22 cellular contexts compared by ENCODE assay signal in genomic region chr20:35199696-35200095, GRCh38. TPM values are rescaled to one million over a fixed set of nuclear protein-coding genes. Genes with fewer than 3 reads are reported as not detected.
DNase-seq lines count a peak whose midpoint lies in the region; ATAC-seq, FAIRE-seq and TF ChIP-seq lines count a peak whose summit lies in the region.
"Had no signal": no experiment of that assay in that cellular context is flagged by ENCODE, and none has a peak within 500 bp of the region (broad histone marks: within the 10 kb centered on the region; RNA-seq: fewer than 3 reads in every experiment).

No MANE protein-coding gene starts in this region.

- H3K4me3 ChIP-seq in epithelial cell of esophagus (ENCODE audit: low read length): no peak overlapping the region
- H3K4me3 ChIP-seq in HepG2 (replicated peaks in 1 of 3; ENCODE audit: insufficient read depth in 1 of 3, low read depth in 2 of 3, low read length in 3 of 3): no peak overlapping the region
- no peak overlapping the region for H3K4me3 ChIP-seq in H7 (ENCODE audit: insufficient read depth, low read depth, low read length)
- H3K4me3 ChIP-seq: esophagus squamous epithelium, GM23338, lung, thyroid gland had no signal

- H2AFZ ChIP-seq in HepG2 (ENCODE audit: low read length): no peak overlapping the region
- H2AFZ ChIP-seq: GM23338 had no signal

- POLR2A ChIA-PET in HepG2 (lab: Yijun Ruan, JAX): no interaction called here

- no peak for TF ChIP-seq RAD21 in HepG2 (CRISPR knock-in tag; IDR thresholded peaks at IDR 0.05)

- H3K27me3 ChIP-seq in HepG2 (ENCODE audit: control insufficient read depth in 1 of 2, insufficient read depth in 2 of 2, low read length in 2 of 2) (no peaks in the 10 kb centered on the region), H7 (ENCODE audit: control insufficient read depth, insufficient read depth, low read length) (no peaks in the 10 kb centered on the region)
- H3K27me3 ChIP-seq: esophagus squamous epithelium, thyroid gland had no signal

- ATAC-seq in HepG2 (no peak), GM21737 (IDR thresholded peaks at IDR 0.05; ENCODE audit: unreplicated experiment) (no peak)
- ATAC-seq: GM23338 had no signal

- no peak for TF ChIP-seq CTCF in epithelial cell of esophagus (IDR thresholded peaks at IDR 0.05; ENCODE audit: insufficient read depth, low read depth, low read length, missing control alignments)
- no peak for TF ChIP-seq CTCF in HepG2 (CRISPR knock-in tag; IDR thresholded peaks at IDR 0.05)

- TF ChIP-seq EP300 in HepG2 (IDR thresholded peaks at IDR 0.05; ENCODE audit: low read depth in 2 of 2, low read length in 2 of 2) (no peak), HepG2 (CRISPR knock-in tag; IDR thresholded peaks at IDR 0.05; ENCODE audit: borderline replicate concordance) (no peak)

- DNase-seq in DMS53 treated with DMSO at 0.1 percent for 48 hours (lab: John Stamatoyannopoulos, UW; ENCODE audit: unreplicated experiment) (peak; percentile 16), RCC 7860 (ENCODE audit: low spot score) (peak; percentile 56), epithelial cell of esophagus (ENCODE audit: low read depth) (peak; percentile 71), HepG2 (ENCODE audit: low spot score) (no peak), H7 (no peak), NCI-H1436 (lab: John Stamatoyannopoulos, UW) (no peak)
- no peak for DNase-seq in activated CD4-positive, CD25-positive, alpha-beta regulatory T cell treated with anti-CD3 and anti-CD28 coated beads, Interleukin-2, amount 50 U/mL, for 72 hours
- DNase-seq: activated CD4-positive, alpha-beta T cell treated with anti-CD3 and anti-CD28 coated beads, Interleukin-2, amount 10 ng/mL, durations not matched to agents 7 days and 5 days; activated effector memory CD4-positive, alpha-beta T cell treated with anti-CD3 and anti-CD28 coated beads, Interleukin-2, amount 50 U/mL, for 16 hours; CD4-positive, alpha-beta memory T cell; DMS79 treated with DMSO at 0.1 percent for 48 hours; esophagus squamous epithelium; naive B cell; NCI-H187 treated with DMSO at 0.1 percent for 48 hours; NCI-H345; right cardiac atrium; stimulated activated naive CD4-positive, alpha-beta T cell; thyroid gland had no signal

- no peaks in the 10 kb centered on the region for H3K36me3 ChIP-seq in HepG2 (replicated peaks in 1 of 2; ENCODE audit: control insufficient read depth in 1 of 2, insufficient read depth in 2 of 2, low read length in 2 of 2)
- H3K36me3 ChIP-seq in H7 (replicated peaks; ENCODE audit: control insufficient read depth, insufficient read depth, low read length): no peaks in the 10 kb centered on the region

- no peak overlapping the region for H3K27ac ChIP-seq in HepG2 (ENCODE audit: extremely low read length, insufficient read depth, low read length)
- H3K27ac ChIP-seq: esophagus squamous epithelium, thyroid gland had no signal

- intact Hi-C loops in HepG2 (cut with micrococcal nuclease; ENCODE audit: unreplicated experiment): loop anchor here (10.0 kb wide), 1 partner anchor 365 kb away; no protein-coding TSS in a partner anchor

- no peak overlapping the region for H3K4me2 ChIP-seq in HepG2 (ENCODE audit: low read depth, low read length)
- H3K4me2 ChIP-seq: GM23338 had no signal

- H3K4me1 ChIP-seq in HepG2 (ENCODE audit: insufficient read depth, low read length): no peaks in the 10 kb centered on the region
- H3K4me1 ChIP-seq: thyroid gland had no signal

- no peak overlapping the region for H3K9ac ChIP-seq in HepG2 (ENCODE audit: insufficient read depth, low read depth, low read length)

- H3K79me2 ChIP-seq in HepG2 (ENCODE audit: insufficient read depth, low read length): no peaks in the 10 kb centered on the region

- TF ChIP-seq POLR2A in HepG2 (IDR thresholded peaks at IDR 0.05; ENCODE audit: insufficient read depth in 1 of 2, low read depth in 2 of 2, low read length in 2 of 2): no peak

- no TSS peak for BruUV-seq in HepG2 (replicated peaks; lab: Mats Ljungman, UMichigan)

- in situ Hi-C loops in HepG2 (cut with HindIII; ENCODE audit: extremely low pct_ligation_motif_present, low pct_unique_long_range_greater_than_20kb): no loop called here

- H3K9me3 ChIP-seq in HepG2 (ENCODE audit: low read length): peaks cover 24% of the 10 kb centered on the region
- H3K9me3 ChIP-seq: thyroid gland had no signal

- FAIRE-seq in RCC 7860 (lab: Jason Lieb, UNC) (peak; percentile 75), HepG2 (lab: Jason Lieb, UNC) (no peak)
- FAIRE-seq: islet of Langerhans had no signal

- H4K20me1 ChIP-seq in HepG2 (ENCODE audit: insufficient read depth, low read length): no peaks in the 10 kb centered on the region

- CTCF ChIA-PET in HepG2 (lab: Yijun Ruan, JAX; ENCODE audit: low intra/inter-chr PET ratio, low total read pairs): no interaction called here

RNA-seq across cellular contexts. Expression of gene MMP24, which starts 26.8 kb away (rescaled TPM):
- 0.28 and 0.35 TPM in 2 replicates for total RNA-seq in HepG2 (2016; rRNA removed; fragmentation: Illumina TruSeq; extraction: Trizol)
- total RNA-seq in HepG2 (2016; cell fraction: cytosol; rRNA removed; fragmentation: Illumina TruSeq; extraction: Trizol; ENCODE audit: low read depth): 0.10 and 0.18 TPM in 2 replicates
- total RNA-seq in HepG2 (2016; cell fraction: insoluble cytoplasmic fraction; rRNA removed; fragmentation: Illumina TruSeq; extraction: Trizol): 0.22 and 0.30 TPM in 2 replicates
- total RNA-seq in HepG2 (2016; cell fraction: membrane; rRNA removed; fragmentation: Illumina TruSeq; extraction: Trizol): 0.31 and 0.43 TPM in 2 replicates
- total RNA-seq in HepG2 (2016; cell fraction: nucleus; rRNA removed; fragmentation: Illumina TruSeq; extraction: Trizol): 0.12 and 0.16 TPM in 2 replicates
- polyA plus RNA-seq in HepG2 (2011; rRNA removed): 0.29 and 0.43 TPM in 2 replicates
- polyA plus RNA-seq in HepG2 (2011; cell fraction: cytosol; rRNA removed): 0.38 and 0.40 TPM in 2 replicates
- 0.56 and 0.59 TPM in 2 replicates for polyA plus RNA-seq in HepG2 (2011; cell fraction: nucleus; rRNA removed)
- 0.32 and 0.33 TPM in 2 replicates for polyA plus RNA-seq in HepG2 (2012)
- polyA plus RNA-seq in HepG2 (2016; cell fraction: cytosol; fragmentation: Illumina TruSeq; extraction: Trizol; ENCODE audit: low read depth): 0.06 and 0.07 TPM in 2 replicates
- 0.16 and 0.24 TPM in 2 replicates for polyA plus RNA-seq in HepG2 (2016; cell fraction: insoluble cytoplasmic fraction; fragmentation: Illumina TruSeq; extraction: Trizol; ENCODE audit: low read depth)
- polyA plus RNA-seq in HepG2 (2016; cell fraction: membrane; fragmentation: Illumina TruSeq; extraction: Trizol; ENCODE audit: low read depth): 0.21 and 0.23 TPM in 2 replicates
- polyA plus RNA-seq in HepG2 (2016; cell fraction: nucleus; fragmentation: Illumina TruSeq; extraction: Trizol; ENCODE audit: insufficient read depth, low read depth): 0.23 and 0.37 TPM in 2 replicates
- polyA minus RNA-seq in HepG2 (2011; rRNA and poly(A)+ RNA removed; ENCODE audit: low replicate concordance): 0.54 and 0.76 TPM in 2 replicates
- polyA minus RNA-seq in HepG2 (2011; cell fraction: cytosol; rRNA and poly(A)+ RNA removed): 0.26 TPM in 1 of 2 replicates, not detected in the other
- polyA minus RNA-seq in HepG2 (2011; cell fraction: nucleus; rRNA and poly(A)+ RNA removed): 0.26 and 0.37 TPM in 2 replicates
- 14.8 and 21.1 TPM in 2 replicates for total RNA-seq in H7 (2014; rRNA removed; shearing (Covaris generic))
- total RNA-seq: activated CD4-positive, alpha-beta T cell treated with anti-CD3 and anti-CD28 coated beads, Interleukin-2, amount 10 ng/mL, durations not matched to agents 7 days and 5 days had no signal

RNA-seq across cellular contexts. Expression of gene PROCR, which starts 27.8 kb away (rescaled TPM):
- 0.63 and 1.4 TPM in 2 replicates for total RNA-seq in HepG2 (2016; rRNA removed; fragmentation: Illumina TruSeq; extraction: Trizol)
- 0.61 and 0.62 TPM in 2 replicates for total RNA-seq in HepG2 (2016; cell fraction: cytosol; rRNA removed; fragmentation: Illumina TruSeq; extraction: Trizol; ENCODE audit: low read depth)
- total RNA-seq in HepG2 (2016; cell fraction: insoluble cytoplasmic fraction; rRNA removed; fragmentation: Illumina TruSeq; extraction: Trizol): 0.54 and 1.5 TPM in 2 replicates
- total RNA-seq in HepG2 (2016; cell fraction: membrane; rRNA removed; fragmentation: Illumina TruSeq; extraction: Trizol): 0.49 and 0.65 TPM in 2 replicates
- 0.87 and 1.2 TPM in 2 replicates for total RNA-seq in HepG2 (2016; cell fraction: nucleus; rRNA removed; fragmentation: Illumina TruSeq; extraction: Trizol)
- 1.7 and 1.9 TPM in 2 replicates for polyA plus RNA-seq in HepG2 (2011; rRNA removed)
- 1.6 and 2.1 TPM in 2 replicates for polyA plus RNA-seq in HepG2 (2011; cell fraction: cytosol; rRNA removed)
- polyA plus RNA-seq in HepG2 (2011; cell fraction: nucleus; rRNA removed): 1.3 and 1.5 TPM in 2 replicates
- 1.7 and 2.1 TPM in 2 replicates for polyA plus RNA-seq in HepG2 (2012)
- 0.54 and 0.74 TPM in 2 replicates for polyA plus RNA-seq in HepG2 (2016; cell fraction: cytosol; fragmentation: Illumina TruSeq; extraction: Trizol; ENCODE audit: low read depth)
- polyA plus RNA-seq in HepG2 (2016; cell fraction: insoluble cytoplasmic fraction; fragmentation: Illumina TruSeq; extraction: Trizol; ENCODE audit: low read depth): 0.36 and 0.46 TPM in 2 replicates
- 0.41 and 0.64 TPM in 2 replicates for polyA plus RNA-seq in HepG2 (2016; cell fraction: membrane; fragmentation: Illumina TruSeq; extraction: Trizol; ENCODE audit: low read depth)
- 1.9 and 2.4 TPM in 2 replicates for polyA plus RNA-seq in HepG2 (2016; cell fraction: nucleus; fragmentation: Illumina TruSeq; extraction: Trizol; ENCODE audit: insufficient read depth, low read depth)
- 1.9 and 27.7 TPM in 2 replicates for polyA minus RNA-seq in HepG2 (2011; rRNA and poly(A)+ RNA removed; ENCODE audit: low replicate concordance)
- polyA minus RNA-seq in HepG2 (2011; cell fraction: cytosol; rRNA and poly(A)+ RNA removed): 0.88 and 1.2 TPM in 2 replicates
- polyA minus RNA-seq in HepG2 (2011; cell fraction: nucleus; rRNA and poly(A)+ RNA removed): 0.50 TPM in 1 of 2 replicates, not detected in the other
- total RNA-seq in H7 (2014; rRNA removed; shearing (Covaris generic)): 64.9 and 89.6 TPM in 2 replicates

RNA-seq across cellular contexts. Expression of gene EDEM2, which starts 52.6 kb away (rescaled TPM):
- 26.1 and 46.9 TPM in 2 replicates for total RNA-seq in HepG2 (2016; rRNA removed; fragmentation: Illumina TruSeq; extraction: Trizol)
- total RNA-seq in HepG2 (2016; cell fraction: cytosol; rRNA removed; fragmentation: Illumina TruSeq; extraction: Trizol; ENCODE audit: low read depth): 13.9 and 15.6 TPM in 2 replicates
- total RNA-seq in HepG2 (2016; cell fraction: insoluble cytoplasmic fraction; rRNA removed; fragmentation: Illumina TruSeq; extraction: Trizol): 25.6 and 48.5 TPM in 2 replicates
- 27.6 and 30.5 TPM in 2 replicates for total RNA-seq in HepG2 (2016; cell fraction: membrane; rRNA removed; fragmentation: Illumina TruSeq; extraction: Trizol)
- total RNA-seq in HepG2 (2016; cell fraction: nucleus; rRNA removed; fragmentation: Illumina TruSeq; extraction: Trizol): 36.5 and 40.3 TPM in 2 replicates
- 33.1 and 35.6 TPM in 2 replicates for polyA plus RNA-seq in HepG2 (2011; rRNA removed)
- 29.4 and 30.1 TPM in 2 replicates for polyA plus RNA-seq in HepG2 (2011; cell fraction: cytosol; rRNA removed)
- polyA plus RNA-seq in HepG2 (2011; cell fraction: nucleus; rRNA removed): 20.5 and 25.0 TPM in 2 replicates
- 28.5 and 32.2 TPM in 2 replicates for polyA plus RNA-seq in HepG2 (2012)
- polyA plus RNA-seq in HepG2 (2016; cell fraction: cytosol; fragmentation: Illumina TruSeq; extraction: Trizol; ENCODE audit: low read depth): 14.6 and 16.0 TPM in 2 replicates
- polyA plus RNA-seq in HepG2 (2016; cell fraction: insoluble cytoplasmic fraction; fragmentation: Illumina TruSeq; extraction: Trizol; ENCODE audit: low read depth): 23.9 and 24.8 TPM in 2 replicates
- polyA plus RNA-seq in HepG2 (2016; cell fraction: membrane; fragmentation: Illumina TruSeq; extraction: Trizol; ENCODE audit: low read depth): 21.0 and 21.5 TPM in 2 replicates
- polyA plus RNA-seq in HepG2 (2016; cell fraction: nucleus; fragmentation: Illumina TruSeq; extraction: Trizol; ENCODE audit: insufficient read depth, low read depth): 57.4 and 60.1 TPM in 2 replicates
- polyA minus RNA-seq in HepG2 (2011; rRNA and poly(A)+ RNA removed; ENCODE audit: low replicate concordance): 13.5 and 24.8 TPM in 2 replicates
- 10.6 and 16.1 TPM in 2 replicates for polyA minus RNA-seq in HepG2 (2011; cell fraction: cytosol; rRNA and poly(A)+ RNA removed)
- polyA minus RNA-seq in HepG2 (2011; cell fraction: nucleus; rRNA and poly(A)+ RNA removed): 5.9 and 9.2 TPM in 2 replicates
- 26.8 and 36.8 TPM in 2 replicates for total RNA-seq in H7 (2014; rRNA removed; shearing (Covaris generic))

Comparison
In these comparisons a context has a peak if more than half of its experiments do, and no peak if none do; other contexts are left out.
1. DNase-seq: peak in DMS53 treated with DMSO at 0.1 percent for 48 hours (single experiment), RCC 7860 (single experiment) and epithelial cell of esophagus (single experiment); none in HepG2 (single experiment), H7 (single experiment), NCI-H1436 (single experiment) and activated CD4-positive, CD25-positive, alpha-beta regulatory T cell treated with anti-CD3 and anti-CD28 coated beads, Interleukin-2, amount 50 U/mL, for 72 hours (single experiment).
2. RNA of gene MMP24, which starts 26.8 kb away (total RNA-seq): 14.8 to 21.1 TPM in H7; 0.10 to 0.43 TPM in HepG2; every median in the first group is over 10 times any median in the second.
3. RNA of gene PROCR, which starts 27.8 kb away (total RNA-seq): 64.9 to 89.6 TPM in H7; 0.49 to 1.5 TPM in HepG2; every median in the first group is over 10 times any median in the second.